ENCODE assay signal across 13 cellular contexts in the genomic region with DNA sequence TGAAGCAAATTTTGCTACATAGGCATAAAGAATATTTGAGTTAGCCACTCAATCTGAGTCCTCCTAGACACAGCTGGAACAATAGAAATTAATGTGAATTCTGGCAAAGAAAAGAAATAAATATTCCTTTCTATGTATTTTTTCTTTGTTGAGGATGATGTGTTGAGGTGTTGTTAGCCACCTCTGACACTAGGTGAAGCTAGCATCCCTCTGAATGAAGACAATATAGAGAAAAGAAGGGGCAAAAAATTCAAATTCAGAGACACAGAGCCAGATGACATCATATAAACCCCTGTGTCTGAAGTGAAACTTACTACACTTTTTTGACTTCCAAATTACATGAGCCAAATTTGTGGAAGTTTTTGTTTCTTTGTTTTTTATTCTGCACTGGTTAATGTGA. TPM values are rescaled to one million over a fixed set of nuclear protein-coding genes. Genes with fewer than 3 reads are reported as not detected.
DNase-seq lines count a peak whose midpoint lies in the region; ATAC-seq and TF ChIP-seq lines count a peak whose summit lies in the region.
"Had no signal": no experiment of that assay in that cellular context is flagged by ENCODE, and none has a peak within 500 bp of the region (broad histone marks: within the 10 kb centered on the region; RNA-seq: fewer than 3 reads in every experiment).

No MANE protein-coding gene starts in this region.

- intact Hi-C loops in sigmoid colon (cut with DNase I): no loop called here

- no peak for TF ChIP-seq EP300 in sigmoid colon (IDR thresholded peaks at IDR 0.05)

- no peaks in the 10 kb centered on the region for H3K4me1 ChIP-seq in RWPE2 (ENCODE audit: insufficient read depth, poor library complexity, severe bottlenecking)
- H3K4me1 ChIP-seq in foreskin keratinocyte: peaks cover 5% of the 10 kb centered on the region
- H3K4me1 ChIP-seq in sigmoid colon: no peaks in the 10 kb centered on the region

- H3K4me3 ChIP-seq in RWPE2 (ENCODE audit: severe bottlenecking): no peak overlapping the region
- no peak overlapping the region for H3K4me3 ChIP-seq in sigmoid colon

- H3K9me3 ChIP-seq in RWPE2 (ENCODE audit: severe bottlenecking): no peaks in the 10 kb centered on the region
- no peaks in the 10 kb centered on the region for H3K9me3 ChIP-seq in sigmoid colon

- no peak overlapping the region for H3K27ac ChIP-seq in RWPE2 (ENCODE audit: poor library complexity, severe bottlenecking)
- no peak overlapping the region for H3K27ac ChIP-seq in foreskin keratinocyte
- no peak overlapping the region for H3K27ac ChIP-seq in sigmoid colon

- TF ChIP-seq CTCF in RWPE2 (IDR thresholded peaks at IDR 0.05; ENCODE audit: poor library complexity, severe bottlenecking) (peak; percentile 91), foreskin keratinocyte (conservative IDR thresholded peaks at IDR 0.05) (peak; percentile 92), sigmoid colon (IDR thresholded peaks at IDR 0.05) (no peak)

- H3K36me3 ChIP-seq in RWPE2 (ENCODE audit: low read depth) (no peaks in the 10 kb centered on the region), sigmoid colon (no peaks in the 10 kb centered on the region)

- H3K27me3 ChIP-seq in RWPE2 (ENCODE audit: insufficient read depth, poor library complexity, severe bottlenecking) (no peaks in the 10 kb centered on the region), foreskin keratinocyte (no peaks in the 10 kb centered on the region), sigmoid colon (no peaks in the 10 kb centered on the region)

- DNase-seq in DMS53 (lab: John Stamatoyannopoulos, UW): peak; percentile 42
- DNase-seq in HT1080 (ENCODE audit: low read depth): peak; percentile 43
- no peak for DNase-seq in RWPE2 (ENCODE audit: low spot score)
- no peak for DNase-seq in foreskin keratinocyte
- DNase-seq in activated effector memory CD4-positive, alpha-beta T cell treated with anti-CD3 and anti-CD28 coated beads, Interleukin-2, amount 50 U/mL, for 16 hours: no peak
- no peak for DNase-seq in sigmoid colon
- DNase-seq in SKM-1 treated with dmso at 0.1 percent for 144 hours (lab: John Stamatoyannopoulos, UW; ENCODE audit: unreplicated experiment): no peak
- DNase-seq: glutamatergic neuron, NCI-H1694 treated with DMSO at 0.1 percent for 48 hours, retina had no signal

- no peak for TF ChIP-seq POLR2A in sigmoid colon (IDR thresholded peaks at IDR 0.05)

- ATAC-seq in RWPE2 (ENCODE audit: low read depth): peak; percentile 45; the same call in 1 of the 3 replicates
- peak; percentile 54 for ATAC-seq in foreskin keratinocyte
- ATAC-seq in HG02571 (IDR thresholded peaks at IDR 0.05; ENCODE audit: unreplicated experiment): no peak

RNA-seq across cellular contexts. Expression of a gene that starts 34.6 kb away (rescaled TPM):
- total RNA-seq in HT1080 (2014; rRNA removed; shearing (Covaris generic)): not detected in 2 replicates
- 0.02 and 0.62 TPM in 2 replicates for polyA plus RNA-seq in HT1080 (2015; cell fraction: cytosol; rRNA removed)
- 0.10 and 0.30 TPM in 2 replicates for polyA plus RNA-seq in HT1080 (2015; cell fraction: nucleus; rRNA removed)
- total RNA-seq in foreskin keratinocyte (0.17 and 0.99 TPM in 2 replicates), sigmoid colon (not detected)
- polyA plus RNA-seq in foreskin keratinocyte (0.20 and 0.54 TPM in 2 replicates), sigmoid colon (under 1 TPM in 1 of 3 donors, not detected in 2; 0.07 TPM)
- total RNA-seq: RPMI7951, urinary bladder had no signal
- polyA plus RNA-seq: urinary bladder had no signal

RNA-seq across cellular contexts. Expression of a gene that starts 44.9 kb away (rescaled TPM):
- total RNA-seq in HT1080 (2014; rRNA removed; shearing (Covaris generic)): not detected in 2 replicates
- polyA plus RNA-seq in HT1080 (2015; cell fraction: cytosol; rRNA removed): 0.03 TPM in 1 of 2 replicates, not detected in the other
- polyA plus RNA-seq in HT1080 (2015; cell fraction: nucleus; rRNA removed): not detected in 2 replicates
- total RNA-seq in foreskin keratinocyte (not detected in 2 replicates), sigmoid colon (not detected)
- polyA plus RNA-seq in foreskin keratinocyte (not detected in 2 replicates), sigmoid colon (not detected)
- total RNA-seq: RPMI7951, urinary bladder had no signal
- polyA plus RNA-seq: urinary bladder had no signal

Comparison
In these comparisons a context has a peak if more than half of its experiments do, and no peak if none do; other contexts are left out.
1. DNase-seq: peak in DMS53 (single experiment) and HT1080 (single experiment); none in RWPE2 (single experiment), foreskin keratinocyte (0 of 2), activated effector memory CD4-positive, alpha-beta T cell treated with anti-CD3 and anti-CD28 coated beads, Interleukin-2, amount 50 U/mL, for 16 hours (single experiment), sigmoid colon (single experiment) and SKM-1 treated with dmso at 0.1 percent for 144 hours (single experiment).
2. CTCF ChIP-seq: peak in RWPE2 (single experiment) and foreskin keratinocyte (single experiment); none in sigmoid colon (0 of 4).